Comparison of ENCODE assay signal across 12 cellular contexts in genomic region chr21:46092811-46093667, GRCh38. TPM values are rescaled to one million over a fixed set of nuclear protein-coding genes. Genes with fewer than 3 reads are reported as not detected.
DNase-seq lines count a peak whose midpoint lies in the region; ATAC-seq, FAIRE-seq and TF ChIP-seq lines count a peak whose summit lies in the region.
"Had no signal": no experiment of that assay in that cellular context is flagged by ENCODE, and none has a peak within 500 bp of the region (broad histone marks: within the 10 kb centered on the region; RNA-seq: fewer than 3 reads in every experiment).

No MANE protein-coding gene starts in this region.

- no peak for ATAC-seq in natural killer cell treated with Interleukin-12 subunit alpha and Interleukin-12 subunit beta and Interleukin-15 and Interleukin-18, amount 100 ng/mL, for 72 hours
- ATAC-seq: HCT116 had no signal

- H3K9me3 Mint-ChIP-seq in activated naive CD4-positive, alpha-beta T cell treated with anti-CD3 and anti-CD28 coated beads, Interleukin-2, amount 10 ng/mL, durations not matched to agents 7 days and 5 days = peaks cover 12% of the 10 kb centered on the region
- H3K9me3 Mint-ChIP-seq in activated naive CD4-positive, alpha-beta T cell treated with anti-CD3 and anti-CD28 coated beads for 36 hours = peaks cover 12% of the 10 kb centered on the region
- H3K9me3 Mint-ChIP-seq in natural killer cell treated with Interleukin-12 subunit alpha and Interleukin-12 subunit beta and Interleukin-15 and Interleukin-18, amount 100 ng/mL, for 72 hours = peaks cover 14% of the 10 kb centered on the region

- H3K4me1 ChIP-seq in esophagus squamous epithelium (peaks cover 9 to 50% (median 19%) of the 10 kb centered on the region in 3 donors), urinary bladder (ENCODE audit: insufficient read depth) (no peaks in the 10 kb centered on the region)
- H3K4me1 ChIP-seq: parathyroid adenoma had no signal

- H3K36me3 Mint-ChIP-seq in activated naive CD4-positive, alpha-beta T cell treated with anti-CD3 and anti-CD28 coated beads, Interleukin-2, amount 10 ng/mL, durations not matched to agents 7 days and 5 days = peaks cover 1% of the 10 kb centered on the region
- H3K36me3 Mint-ChIP-seq in activated naive CD4-positive, alpha-beta T cell treated with anti-CD3 and anti-CD28 coated beads for 36 hours (ENCODE audit: low read depth) = no peaks in the 10 kb centered on the region
- H3K36me3 Mint-ChIP-seq in natural killer cell treated with Interleukin-12 subunit alpha and Interleukin-12 subunit beta and Interleukin-15 and Interleukin-18, amount 100 ng/mL, for 72 hours = peaks cover 9% of the 10 kb centered on the region

- no peaks in the 10 kb centered on the region for H3K4me1 Mint-ChIP-seq in activated naive CD4-positive, alpha-beta T cell treated with anti-CD3 and anti-CD28 coated beads, Interleukin-2, amount 10 ng/mL, durations not matched to agents 7 days and 5 days
- no peaks in the 10 kb centered on the region for H3K4me1 Mint-ChIP-seq in activated naive CD4-positive, alpha-beta T cell treated with anti-CD3 and anti-CD28 coated beads for 36 hours (ENCODE audit: low read depth)
- peaks cover 7 to 10% of the 10 kb centered on the region in 2 donors for H3K4me1 Mint-ChIP-seq in natural killer cell treated with Interleukin-12 subunit alpha and Interleukin-12 subunit beta and Interleukin-15 and Interleukin-18, amount 100 ng/mL, for 72 hours (ENCODE audit: low read depth in 2 of 2)

- CTCF ChIA-PET in activated naive CD4-positive, alpha-beta T cell treated with anti-CD3 and anti-CD28 coated beads, Interleukin-2, amount 10 ng/mL, durations not matched to agents 7 days and 5 days (lab: Charles Lee) = no interaction called here
- CTCF ChIA-PET in activated naive CD4-positive, alpha-beta T cell treated with anti-CD3 and anti-CD28 coated beads for 36 hours (lab: Charles Lee) = no interaction called here

- TF ChIP-seq CTCF in esophagus squamous epithelium (IDR thresholded peaks at IDR 0.05) = no peak

- peak; percentile 15 for DNase-seq in activated naive CD4-positive, alpha-beta T cell treated with anti-CD3 and anti-CD28 coated beads, Interleukin-2, amount 10 ng/mL, durations not matched to agents 7 days and 5 days
- DNase-seq in activated naive CD4-positive, alpha-beta T cell treated with anti-CD3 and anti-CD28 coated beads for 36 hours = no peak
- DNase-seq in esophagus squamous epithelium (lab: John Stamatoyannopoulos, UW) (no peak), NCI-H2029 (lab: John Stamatoyannopoulos, UW) (no peak), RCC 7860 (ENCODE audit: low spot score) (no peak), NCI-H1436 (lab: John Stamatoyannopoulos, UW) (no peak)
- peak; percentile 49 for DNase-seq in natural killer cell treated with Interleukin-12 subunit alpha and Interleukin-12 subunit beta and Interleukin-15 and Interleukin-18, amount 100 ng/mL, for 72 hours (ENCODE audit: low spot score)
- DNase-seq: activated effector memory CD4-positive, alpha-beta T cell treated with Interleukin-2 at 50 U/mL for 16 hours; GDM1 had no signal

- intact Hi-C loops in activated naive CD4-positive, alpha-beta T cell treated with anti-CD3 and anti-CD28 coated beads for 36 hours (cut with micrococcal nuclease) = no loop called here
- intact Hi-C loops in esophagus squamous epithelium (cut with DNase I) = no loop called here

- FAIRE-seq in RCC 7860 (lab: Jason Lieb, UNC) = no peak

- no peak overlapping the region for H3K4me3 ChIP-seq in esophagus squamous epithelium
- H3K4me3 ChIP-seq in urinary bladder (ENCODE audit: low read depth, low read length) = no peak overlapping the region

- H3K36me3 ChIP-seq in esophagus squamous epithelium (no peaks in the 10 kb centered on the region), urinary bladder (ENCODE audit: insufficient read depth) (no peaks in the 10 kb centered on the region)

- peak overlapping the region; percentile 68 to 98 (median 88) for H3K27ac ChIP-seq in esophagus squamous epithelium
- H3K27ac ChIP-seq in urinary bladder (ENCODE audit: low read depth) = peak overlapping the region; percentile 76
- H3K27ac ChIP-seq: parathyroid adenoma had no signal

- H3K27me3 Mint-ChIP-seq in activated naive CD4-positive, alpha-beta T cell treated with anti-CD3 and anti-CD28 coated beads, Interleukin-2, amount 10 ng/mL, durations not matched to agents 7 days and 5 days = peaks cover 27% of the 10 kb centered on the region
- no peaks in the 10 kb centered on the region for H3K27me3 Mint-ChIP-seq in activated naive CD4-positive, alpha-beta T cell treated with anti-CD3 and anti-CD28 coated beads for 36 hours (ENCODE audit: low read depth)
- peaks cover 10 to 17% of the 10 kb centered on the region in 2 donors for H3K27me3 Mint-ChIP-seq in natural killer cell treated with Interleukin-12 subunit alpha and Interleukin-12 subunit beta and Interleukin-15 and Interleukin-18, amount 100 ng/mL, for 72 hours

- TF ChIP-seq POLR2A in esophagus squamous epithelium (IDR thresholded peaks at IDR 0.05) = no peak

- H3K27me3 ChIP-seq in esophagus squamous epithelium = peaks cover 0 to 20% (median under 1%) of the 10 kb centered on the region in 4 donors

- H3K4me3 Mint-ChIP-seq in activated naive CD4-positive, alpha-beta T cell treated with anti-CD3 and anti-CD28 coated beads, Interleukin-2, amount 10 ng/mL, durations not matched to agents 7 days and 5 days = no peak overlapping the region
- no peak overlapping the region for H3K4me3 Mint-ChIP-seq in activated naive CD4-positive, alpha-beta T cell treated with anti-CD3 and anti-CD28 coated beads for 36 hours
- H3K4me3 Mint-ChIP-seq in natural killer cell treated with Interleukin-12 subunit alpha and Interleukin-12 subunit beta and Interleukin-15 and Interleukin-18, amount 100 ng/mL, for 72 hours = no peak overlapping the region

- H3K9me3 ChIP-seq in esophagus squamous epithelium = no peaks in the 10 kb centered on the region

- WGBS in esophagus squamous epithelium, 2 donors = 57 to 63% methylated on average over 2 to 3 of the region's 11 CpGs
- WGBS in urinary bladder = 54% methylated on average over 11 of the region's 11 CpGs

- H3K27ac Mint-ChIP-seq in activated naive CD4-positive, alpha-beta T cell treated with anti-CD3 and anti-CD28 coated beads, Interleukin-2, amount 10 ng/mL, durations not matched to agents 7 days and 5 days = no peak overlapping the region
- H3K27ac Mint-ChIP-seq in activated naive CD4-positive, alpha-beta T cell treated with anti-CD3 and anti-CD28 coated beads for 36 hours = no peak overlapping the region
- no peak overlapping the region for H3K27ac Mint-ChIP-seq in natural killer cell treated with Interleukin-12 subunit alpha and Interleukin-12 subunit beta and Interleukin-15 and Interleukin-18, amount 100 ng/mL, for 72 hours

RNA-seq across cellular contexts. Expression of gene COL6A2, which starts 4.9 kb away (rescaled TPM):
- 1 to 10 TPM; 6.7 to 8.4 TPM for total RNA-seq in activated naive CD4-positive, alpha-beta T cell treated with anti-CD3 and anti-CD28 coated beads for 36 hours
- 100 to 1,000 TPM in 1 of 4 donors, 10 to 100 TPM in 3; 23.0 to 328 (median 62.0) TPM for total RNA-seq in esophagus squamous epithelium
- 1 to 10 TPM in 1 of 2 donors, under 1 TPM in 1; 0.88 to 4.2 TPM for total RNA-seq in natural killer cell treated with Interleukin-12 subunit alpha and Interleukin-12 subunit beta and Interleukin-15 and Interleukin-18, amount 100 ng/mL, for 72 hours
- total RNA-seq in urinary bladder = 1,109 TPM
- polyA plus RNA-seq in urinary bladder = 1,471 TPM

Comparison
In these comparisons a context has a peak if more than half of its experiments do, and no peak if none do; other contexts are left out.
1. DNase-seq: peak in activated naive CD4-positive, alpha-beta T cell treated with anti-CD3 and anti-CD28 coated beads, Interleukin-2, amount 10 ng/mL, durations not matched to agents 7 days and 5 days (single experiment) and natural killer cell treated with Interleukin-12 subunit alpha and Interleukin-12 subunit beta and Interleukin-15 and Interleukin-18, amount 100 ng/mL, for 72 hours (single experiment); none in activated naive CD4-positive, alpha-beta T cell treated with anti-CD3 and anti-CD28 coated beads for 36 hours (single experiment), esophagus squamous epithelium (single experiment), NCI-H2029 (single experiment), RCC 7860 (single experiment) and NCI-H1436 (single experiment).